Comparison of ENCODE assay signal across 25 cellular contexts in the genomic region with DNA sequence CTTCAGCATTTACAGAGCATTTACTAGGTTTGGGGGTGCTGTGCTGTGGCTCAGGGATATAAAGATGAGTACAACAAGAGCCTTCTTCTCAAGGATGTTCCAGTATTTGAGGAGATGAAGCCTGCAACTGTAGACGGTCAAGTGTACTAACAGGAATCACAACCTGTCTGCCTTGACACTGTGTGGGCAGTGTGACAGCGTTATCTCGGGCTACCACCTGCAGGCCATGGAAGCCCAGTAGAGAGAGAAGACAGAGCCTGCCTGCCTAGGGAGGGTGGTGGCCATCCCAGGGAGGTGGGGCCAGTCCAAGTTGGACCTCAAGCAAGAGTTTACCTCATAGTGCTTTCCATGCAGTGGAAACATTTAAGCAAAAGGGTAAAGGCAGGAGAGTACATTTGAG.
"Had no signal": no experiment of that assay in that cellular context is flagged by ENCODE, and none has a peak within 500 bp of the region (broad histone marks: within the 10 kb centered on the region; RNA-seq: fewer than 3 reads in every experiment).

No MANE protein-coding gene starts in this region.

- H3K4me3 ChIP-seq: neural progenitor cell, pancreas, psoas muscle, right lobe of liver, sigmoid colon, stomach, thoracic aorta, thyroid gland, tibial nerve, upper lobe of left lung had no signal

- H3K9ac ChIP-seq: neural progenitor cell had no signal

- DNase-seq: naive thymus-derived CD4-positive, alpha-beta T cell; natural killer cell; nucleus accumbens; pancreas; psoas muscle; right cardiac atrium; right lobe of liver; sigmoid colon; small intestine; stimulated activated CD4-positive, alpha-beta T cell treated with anti-CD3 and anti-CD28 coated beads, Interleukin-15, amount 100 ng/mL, for 24 hours; stimulated activated CD4-positive, alpha-beta T cell treated with anti-CD3 and anti-CD28 coated beads, Interleukin-2, amount 100 ng/mL, for 24 hours; stimulated activated CD4-positive, alpha-beta T cell treated with anti-CD3 and anti-CD28 coated beads, Interleukin-2, amount 100 ng/mL, for 48 hours; stimulated activated CD4-positive, alpha-beta T cell treated with anti-CD3 and anti-CD28 coated beads, Interleukin-4, amount 100 ng/mL, for 24 hours; stimulated activated naive B cell treated with anti-CD40 and anti-IgM and Interleukin-4, amounts not matched to agents 10 μg/mL and 1 μg/mL and 100 μg/mL, for 72 hours; stimulated activated naive CD4-positive, alpha-beta T cell treated with Interleukin-2 at 50 U/mL for 16 hours; stomach; thyroid gland; trophoblast cell; upper lobe of left lung had no signal

- H3K27ac ChIP-seq: neural progenitor cell, neutrophil, pancreas, psoas muscle, right lobe of liver, sigmoid colon, stomach, thoracic aorta, thyroid gland, tibial nerve had no signal

- H3K4me1 ChIP-seq: neural progenitor cell, pancreas, psoas muscle, right lobe of liver, stomach, thyroid gland, tibial nerve had no signal

- FAIRE-seq: pancreas, small intestine, urothelium cell line had no signal

- H3K4me2 ChIP-seq: neural progenitor cell had no signal

- H3K9me3 ChIP-seq: neutrophil, pancreas, psoas muscle, right lobe of liver, stomach, thoracic aorta, thyroid gland, upper lobe of left lung had no signal

- ATAC-seq: naive thymus-derived CD4-positive, alpha-beta T cell; natural killer cell; pancreas; psoas muscle; right cardiac atrium; right lobe of liver; stimulated activated effector memory CD8-positive, alpha-beta T cell treated with anti-CD3 and anti-CD28 coated beads, Interleukin-12 subunit alpha, Interleukin-12 subunit beta, amount 100 ng/mL, for 72 hours; stimulated activated naive B cell treated with anti-CD40 and anti-IgM and Interleukin-4, amounts not matched to agents 10 μg/mL and 1 μg/mL and 100 μg/mL, for 72 hours had no signal

- H2AFZ ChIP-seq: neural progenitor cell had no signal

- H3K36me3 ChIP-seq: neural progenitor cell, neutrophil, pancreas, right lobe of liver, sigmoid colon, stomach, thoracic aorta, thyroid gland, tibial nerve, upper lobe of left lung had no signal

- H3K27me3 ChIP-seq: neural progenitor cell, pancreas, right lobe of liver, sigmoid colon, thyroid gland, tibial nerve, upper lobe of left lung had no signal
